Comparison of ENCODE assay signal across 36 cellular contexts in the genomic region with DNA sequence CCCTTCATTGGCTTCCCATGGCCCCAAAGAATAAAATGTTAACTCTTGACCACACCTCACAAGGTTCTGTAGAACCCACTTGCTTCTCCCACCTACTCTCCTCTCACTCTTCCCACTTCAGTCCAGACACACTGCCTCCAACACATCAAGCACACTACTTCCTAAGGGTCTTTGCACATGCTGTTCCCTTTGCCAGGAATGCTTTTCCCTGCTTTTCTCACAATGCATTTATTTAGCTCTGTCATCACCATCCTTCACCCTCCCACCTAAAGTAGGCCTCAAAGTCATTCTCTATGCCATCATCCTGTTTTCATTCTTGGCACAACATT. TPM values are rescaled to one million over a fixed set of nuclear protein-coding genes. Genes with fewer than 3 reads are reported as not detected.
"Had no signal": no experiment of that assay in that cellular context is flagged by ENCODE, and none has a peak within 500 bp of the region (broad histone marks: within the 10 kb centered on the region; RNA-seq: fewer than 3 reads in every experiment).

No MANE protein-coding gene starts in this region.

- H3K27me3 Mint-ChIP-seq: activated CD4-positive, alpha-beta memory T cell treated with anti-CD3 and anti-CD28 coated beads for 36 hours; activated naive CD4-positive, alpha-beta T cell treated with anti-CD3 and anti-CD28 coated beads, Interleukin-2, amount 50 U/mL, for 24 hours; natural killer cell treated with Interleukin-12 subunit alpha and Interleukin-12 subunit beta and Interleukin-15 and Interleukin-18, amount 100 ng/mL, for 72 hours; stimulated activated naive CD8-positive, alpha-beta T cell treated with anti-CD3 and anti-CD28 coated beads, Interleukin-15, amount 100 ng/mL, for 72 hours had no signal

- H3K9me3 ChIP-seq: body of pancreas, heart left ventricle, prostate gland, sigmoid colon, upper lobe of left lung, vagina had no signal

- H3K9me3 Mint-ChIP-seq: activated CD4-positive, alpha-beta memory T cell treated with anti-CD3 and anti-CD28 coated beads for 36 hours; activated CD4-positive, alpha-beta T cell treated with anti-CD3 and anti-CD28 coated beads, Interleukin-2, amount 10 ng/mL, durations not matched to agents 24 days and 14 days; activated naive CD4-positive, alpha-beta T cell treated with anti-CD3 and anti-CD28 coated beads, Interleukin-2, amount 50 U/mL, for 24 hours; activated T-helper 1 cell treated with anti-CD3 and anti-CD28 coated beads, Interleukin-12 subunit alpha, Interleukin-12 subunit beta, Interleukin-2, Interleukin-4 antibody, amounts not matched to agents 30 ng/mL and 10 ng/mL and 1 ng/mL, durations not matched to agents 14 hours and 24 hours and 36 hours; natural killer cell treated with Interleukin-12 subunit alpha and Interleukin-12 subunit beta and Interleukin-15 and Interleukin-18, amount 100 ng/mL, for 72 hours; stimulated activated naive CD8-positive, alpha-beta T cell treated with anti-CD3 and anti-CD28 coated beads, Interleukin-15, amount 100 ng/mL, for 72 hours had no signal

- H3K27ac Mint-ChIP-seq: activated CD4-positive, alpha-beta memory T cell treated with anti-CD3 and anti-CD28 coated beads for 36 hours; activated CD4-positive, alpha-beta T cell treated with anti-CD3 and anti-CD28 coated beads, Interleukin-2, amount 10 ng/mL, durations not matched to agents 24 days and 14 days; activated naive CD4-positive, alpha-beta T cell treated with anti-CD3 and anti-CD28 coated beads, Interleukin-2, amount 50 U/mL, for 24 hours; activated T-helper 1 cell treated with anti-CD3 and anti-CD28 coated beads, Interleukin-12 subunit alpha, Interleukin-12 subunit beta, Interleukin-2, Interleukin-4 antibody, amounts not matched to agents 30 ng/mL and 10 ng/mL and 1 ng/mL, durations not matched to agents 14 hours and 24 hours and 36 hours; natural killer cell treated with Interleukin-12 subunit alpha and Interleukin-12 subunit beta and Interleukin-15 and Interleukin-18, amount 100 ng/mL, for 72 hours; stimulated activated memory B cell treated with anti-CD40 and anti-IgM and Interleukin-4, amounts not matched to agents 10 μg/mL and 1 μg/mL and 100 μg/mL, for 72 hours; stimulated activated naive CD8-positive, alpha-beta T cell treated with anti-CD3 and anti-CD28 coated beads, Interleukin-15, amount 100 ng/mL, for 72 hours had no signal

- H3K36me3 Mint-ChIP-seq: natural killer cell treated with Interleukin-12 subunit alpha and Interleukin-12 subunit beta and Interleukin-15 and Interleukin-18, amount 100 ng/mL, for 72 hours had no signal

- H3K27me3 ChIP-seq: body of pancreas had no signal

- DNase-seq: activated CD4-positive, alpha-beta memory T cell treated with anti-CD3 and anti-CD28 coated beads for 36 hours; activated CD4-positive, alpha-beta T cell treated with anti-CD3 and anti-CD28 coated beads, Interleukin-2, amount 10 ng/mL, durations not matched to agents 24 days and 14 days; activated CD8-positive, alpha-beta memory T cell treated with anti-CD3 and anti-CD28 coated beads, Interleukin-2, amount 50 U/mL, for 4 hours; activated gamma-delta T cell treated with Interleukin-2 at 50 U/mL for 16 hours; activated T-cell treated with anti-CD3 and anti-CD28 coated beads, Interleukin-2, amount 50 U/mL, for 1 hour; anterior cingulate cortex; body of pancreas; caudate nucleus; cortex of kidney; foreskin fibroblast; heart left ventricle; retina; small intestine; stimulated activated CD4-positive, alpha-beta T cell treated with anti-CD3 and anti-CD28 coated beads, Interleukin-1b, Interleukin-23, amount 100 ng/mL, for 48 hours; stimulated activated CD4-positive, alpha-beta T cell treated with anti-CD3 and anti-CD28 coated beads, Interleukin-4, amount 100 ng/mL, for 4 hours; stimulated activated CD8-positive, alpha-beta memory T cell treated with anti-CD3 and anti-CD28 coated beads, Interleukin-4, amount 100 ng/mL, for 48 hours; stimulated activated naive CD8-positive, alpha-beta T cell treated with anti-CD3 and anti-CD28 coated beads, Interleukin-15, amount 100 ng/mL, for 72 hours; substantia nigra; T-helper 2 cell; upper lobe of left lung had no signal

- H3K4me3 Mint-ChIP-seq: activated CD4-positive, alpha-beta memory T cell treated with anti-CD3 and anti-CD28 coated beads for 36 hours; activated CD4-positive, alpha-beta T cell treated with anti-CD3 and anti-CD28 coated beads, Interleukin-2, amount 10 ng/mL, durations not matched to agents 24 days and 14 days; activated naive CD4-positive, alpha-beta T cell treated with anti-CD3 and anti-CD28 coated beads, Interleukin-2, amount 50 U/mL, for 24 hours; activated T-helper 1 cell treated with anti-CD3 and anti-CD28 coated beads, Interleukin-12 subunit alpha, Interleukin-12 subunit beta, Interleukin-2, Interleukin-4 antibody, amounts not matched to agents 30 ng/mL and 10 ng/mL and 1 ng/mL, durations not matched to agents 14 hours and 24 hours and 36 hours; natural killer cell treated with Interleukin-12 subunit alpha and Interleukin-12 subunit beta and Interleukin-15 and Interleukin-18, amount 100 ng/mL, for 72 hours; stimulated activated memory B cell treated with anti-CD40 and anti-IgM and Interleukin-4, amounts not matched to agents 10 μg/mL and 1 μg/mL and 100 μg/mL, for 72 hours; stimulated activated naive CD8-positive, alpha-beta T cell treated with anti-CD3 and anti-CD28 coated beads, Interleukin-15, amount 100 ng/mL, for 72 hours had no signal

- H3K4me1 Mint-ChIP-seq: activated naive CD4-positive, alpha-beta T cell treated with anti-CD3 and anti-CD28 coated beads, Interleukin-2, amount 50 U/mL, for 24 hours; stimulated activated memory B cell treated with anti-CD40 and anti-IgM and Interleukin-4, amounts not matched to agents 10 μg/mL and 1 μg/mL and 100 μg/mL, for 72 hours; stimulated activated naive CD8-positive, alpha-beta T cell treated with anti-CD3 and anti-CD28 coated beads, Interleukin-15, amount 100 ng/mL, for 72 hours had no signal

- H3K36me3 ChIP-seq: heart left ventricle, prostate gland, sigmoid colon, upper lobe of left lung, vagina had no signal

- ATAC-seq: body of pancreas; heart left ventricle; natural killer cell treated with Interleukin-12 subunit alpha and Interleukin-12 subunit beta and Interleukin-15 and Interleukin-18, amount 100 ng/mL, for 72 hours; stimulated activated memory B cell treated with anti-CD40 and anti-IgM and Interleukin-4, amounts not matched to agents 10 μg/mL and 1 μg/mL and 100 μg/mL, for 72 hours; stimulated activated naive CD8-positive, alpha-beta T cell treated with anti-CD3 and anti-CD28 coated beads, Interleukin-15, amount 100 ng/mL, for 72 hours had no signal

- H3K4me3 ChIP-seq: body of pancreas, heart left ventricle, prostate gland, sigmoid colon, upper lobe of left lung, vagina had no signal

- H3K27ac ChIP-seq: body of pancreas, heart left ventricle, prostate gland, sigmoid colon, upper lobe of left lung, vagina had no signal

RNA-seq across cellular contexts. Expression of gene IFNL1, which starts 7.9 kb away (rescaled TPM):
- total RNA-seq: activated CD4-positive, alpha-beta T cell treated with anti-CD3 and anti-CD28 coated beads, Interleukin-2, amount 10 ng/mL, durations not matched to agents 24 days and 14 days; activated CD8-positive, alpha-beta memory T cell treated with anti-CD3 and anti-CD28 coated beads for 36 hours; body of pancreas; chondrocyte; endothelial cell of umbilical vein; heart left ventricle; kidney epithelial cell; lower leg skin; mononuclear cell; osteoblast; prostate gland; sigmoid colon; upper lobe of left lung; vagina had no signal
- polyA plus RNA-seq: adipose tissue, endothelial cell of umbilical vein, esophagus, heart left ventricle, small intestine had no signal

RNA-seq across cellular contexts. Expression of gene GMFG, which starts 31.7 kb away (rescaled TPM):
- total RNA-seq: chondrocyte, kidney epithelial cell had no signal

RNA-seq across cellular contexts. Expression of gene IFNL2, which starts 36.0 kb away (rescaled TPM):
- total RNA-seq: activated CD4-positive, alpha-beta memory T cell treated with anti-CD3 and anti-CD28 coated beads for 36 hours; activated CD4-positive, alpha-beta T cell treated with anti-CD3 and anti-CD28 coated beads, Interleukin-2, amount 10 ng/mL, durations not matched to agents 24 days and 14 days; activated CD8-positive, alpha-beta memory T cell treated with anti-CD3 and anti-CD28 coated beads for 36 hours; activated T-helper 1 cell treated with anti-CD3 and anti-CD28 coated beads, Interleukin-12 subunit alpha, Interleukin-12 subunit beta, Interleukin-2, Interleukin-4 antibody, amounts not matched to agents 30 ng/mL and 10 ng/mL and 1 ng/mL, durations not matched to agents 14 hours and 24 hours and 36 hours; body of pancreas; chondrocyte; endothelial cell of umbilical vein; heart left ventricle; kidney epithelial cell; lower leg skin; mononuclear cell; natural killer cell treated with Interleukin-12 subunit alpha and Interleukin-12 subunit beta and Interleukin-15 and Interleukin-18, amount 100 ng/mL, for 72 hours; osteoblast; prostate gland; sigmoid colon; upper lobe of left lung; vagina had no signal
- polyA plus RNA-seq: adipose tissue, endothelial cell of umbilical vein, esophagus, heart left ventricle, sigmoid colon, small intestine had no signal
